ENCODE assay signal across 30 cellular contexts in genomic region chr3:42005426-42005825, GRCh38.
"Had no signal": no experiment of that assay in that cellular context is flagged by ENCODE, and none has a peak within 500 bp of the region (broad histone marks: within the 10 kb centered on the region; RNA-seq: fewer than 3 reads in every experiment).

No MANE protein-coding gene starts in this region.

- H3K27ac ChIP-seq: adrenal gland, body of pancreas, esophagus muscularis mucosa, foreskin keratinocyte, gastroesophageal sphincter, heart right ventricle had no signal

- H3K36me3 ChIP-seq: adrenal gland, esophagus muscularis mucosa, gastroesophageal sphincter, heart right ventricle had no signal

- FAIRE-seq: colon, endometrium had no signal

- H3K27me3 ChIP-seq: adrenal gland, body of pancreas, esophagus muscularis mucosa, foreskin keratinocyte, gastroesophageal sphincter, heart right ventricle had no signal

- H3K4me3 ChIP-seq: adrenal gland, body of pancreas, esophagus muscularis mucosa, gastroesophageal sphincter, heart right ventricle had no signal

- H3K9me3 ChIP-seq: adrenal gland, body of pancreas, esophagus muscularis mucosa, gastroesophageal sphincter had no signal

- DNase-seq: activated CD4-positive, alpha-beta memory T cell treated with anti-CD3 and anti-CD28 coated beads for 36 hours; activated CD4-positive, alpha-beta T cell treated with anti-CD3 and anti-CD28 coated beads for 36 hours; activated CD4-positive, alpha-beta T cell treated with anti-CD3 and anti-CD28 coated beads, Interleukin-2, amount 10 ng/mL, durations not matched to agents 24 days and 14 days; activated CD4-positive, CD25-positive, alpha-beta regulatory T cell; activated CD4-positive, CD25-positive, alpha-beta regulatory T cell treated with anti-CD3 and anti-CD28 coated beads, Interleukin-2, amount 50 U/mL, for 72 hours; activated CD8-positive, alpha-beta memory T cell treated with anti-CD3 and anti-CD28 coated beads, Interleukin-2, amount 10 ng/mL, durations not matched to agents 7 days and 5 days; activated CD8-positive, alpha-beta memory T cell treated with anti-CD3 and anti-CD28 coated beads, Interleukin-2, amount 50 U/mL, for 4 hours; activated CD8-positive, alpha-beta T cell treated with anti-CD3 and anti-CD28 coated beads, Interleukin-2, amount 10 ng/mL, durations not matched to agents 7 days and 5 days; activated effector memory CD4-positive, alpha-beta T cell treated with anti-CD3 and anti-CD28 coated beads, Interleukin-2, amount 50 U/mL, for 16 hours; activated naive CD4-positive, alpha-beta T cell treated with anti-CD3 and anti-CD28 coated beads for 36 hours; activated naive CD8-positive, alpha-beta T cell treated with anti-CD3 and anti-CD28 coated beads for 36 hours; activated naive CD8-positive, alpha-beta T cell treated with anti-CD3 and anti-CD28 coated beads, Interleukin-2, amount 50 U/mL, for 24 hours; activated T-cell treated with anti-CD3 and anti-CD28 coated beads, Interleukin-2, amount 50 U/mL, for 1 hour; activated T-cell treated with anti-CD3 and anti-CD28 coated beads, Interleukin-2, amount 50 U/mL, for 48 hours; adrenal gland; amygdala; aorta; body of pancreas; caudate nucleus; cortex of kidney; effector CD8-positive, alpha-beta T cell; foreskin keratinocyte; heart right ventricle; T-helper 1 cell; T-helper 17 cell; T1000 had no signal

- H3K4me1 ChIP-seq: adrenal gland, body of pancreas, gastroesophageal sphincter had no signal
